Comparison of ENCODE assay signal across 15 cellular contexts in the genomic region with DNA sequence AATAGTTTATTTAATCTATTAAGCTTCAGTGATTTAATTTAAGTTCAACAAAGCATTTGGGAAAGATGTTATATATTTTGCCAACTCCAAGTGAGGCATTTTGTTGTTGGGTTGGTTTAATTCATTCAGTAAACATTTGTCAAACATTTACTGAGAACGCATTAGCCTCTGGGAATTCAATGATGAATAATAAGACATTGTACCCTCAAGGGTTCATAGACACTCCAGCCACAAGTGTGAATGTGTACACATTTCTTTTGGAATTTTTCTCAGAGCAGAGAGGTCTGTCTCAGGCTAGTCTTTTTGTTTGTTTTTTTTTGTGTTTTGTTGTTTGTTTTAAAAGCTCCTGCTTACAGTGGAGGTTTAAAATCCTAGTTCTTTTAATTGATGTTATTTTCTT.
DNase-seq lines count a peak whose midpoint lies in the region; ATAC-seq, FAIRE-seq and TF ChIP-seq lines count a peak whose summit lies in the region.
"Had no signal": no experiment of that assay in that cellular context is flagged by ENCODE, and none has a peak within 500 bp of the region (broad histone marks: within the 10 kb centered on the region; RNA-seq: fewer than 3 reads in every experiment).

No MANE protein-coding gene starts in this region.

- in situ Hi-C loops in HepG2 (cut with HindIII; ENCODE audit: extremely low pct_ligation_motif_present, low pct_unique_long_range_greater_than_20kb), result no loop called here

- H4K20me1 ChIP-seq in HepG2 (ENCODE audit: insufficient read depth, low read length), result no peaks in the 10 kb centered on the region

- no peak overlapping the region for H3K4me2 ChIP-seq in HepG2 (ENCODE audit: low read depth, low read length)

- no peak overlapping the region for H3K9ac ChIP-seq in HepG2 (ENCODE audit: insufficient read depth, low read depth, low read length)

- no peak for ATAC-seq in right lobe of liver
- ATAC-seq in HepG2, result no peak
- ATAC-seq in thoracic aorta (ENCODE audit: insufficient number of reproducible peaks, low FRiP score, low read depth), result no peak
- no peak for ATAC-seq in GM21786 (IDR thresholded peaks at IDR 0.05; ENCODE audit: unreplicated experiment)

- BruUV-seq in HepG2 (replicated peaks; lab: Mats Ljungman, UMichigan), result no TSS peak

- FAIRE-seq in HepG2 (lab: Jason Lieb, UNC) (no peak), bronchial epithelial cell (lab: Jason Lieb, UNC) (no peak)
- FAIRE-seq: H54 had no signal

- DNase-seq in right lobe of liver (no peak), HepG2 (ENCODE audit: low spot score) (no peak), bronchial epithelial cell (ENCODE audit: low read depth) (peak; percentile 32), kidney tubule cell (ENCODE audit: low spot score) (peak; percentile 60), thoracic aorta (ENCODE audit: low spot score) (no peak), A172 (ENCODE audit: low spot score) (no peak)
- no peak for DNase-seq in activated naive CD4-positive, alpha-beta T cell (lab: John Stamatoyannopoulos, UW)
- DNase-seq: AML-193, NCI-H1105 treated with DMSO at 0.1 percent for 48 hours, NCI-H1930, NCI-H510A treated with DMSO at 0.1 percent for 48 hours, SJCRH30 had no signal

- CTCF ChIA-PET in HepG2 (lab: Yijun Ruan, JAX; ENCODE audit: low intra/inter-chr PET ratio, low total read pairs), result no interaction called here

- H3K9me3 ChIP-seq in right lobe of liver, result no peaks in the 10 kb centered on the region
- H3K9me3 ChIP-seq in HepG2 (ENCODE audit: low read length), result no peaks in the 10 kb centered on the region
- H3K9me3 ChIP-seq in thoracic aorta, result no peaks in the 10 kb centered on the region
- H3K9me3 ChIP-seq: SJCRH30 had no signal

- H3K36me3 ChIP-seq in right lobe of liver (no peaks in the 10 kb centered on the region), HepG2 (replicated peaks in 1 of 2; ENCODE audit: control insufficient read depth in 1 of 2, insufficient read depth in 2 of 2, low read length in 2 of 2) (no peaks in the 10 kb centered on the region), bronchial epithelial cell (ENCODE audit: control insufficient read depth, insufficient read depth, low read length) (no peaks in the 10 kb centered on the region), thoracic aorta (no peaks in the 10 kb centered on the region)
- H3K36me3 ChIP-seq: SJCRH30 had no signal

- intact Hi-C loops in right lobe of liver (cut with DNase I), result no loop called here
- intact Hi-C loops in HepG2 (cut with micrococcal nuclease; ENCODE audit: unreplicated experiment), result no loop called here

- POLR2A ChIA-PET in HepG2 (lab: Yijun Ruan, JAX), result no interaction called here

- no peaks in the 10 kb centered on the region for H3K27me3 ChIP-seq in right lobe of liver
- peaks cover 0 to 11% of the 10 kb centered on the region in 2 experiments for H3K27me3 ChIP-seq in HepG2 (ENCODE audit: control insufficient read depth in 1 of 2, insufficient read depth in 2 of 2, low read length in 2 of 2)
- H3K27me3 ChIP-seq in bronchial epithelial cell (ENCODE audit: control insufficient read depth, insufficient read depth, low read length), result no peaks in the 10 kb centered on the region
- H3K27me3 ChIP-seq in thoracic aorta (replicated peaks; ENCODE audit: insufficient read depth), result no peaks in the 10 kb centered on the region
- H3K27me3 ChIP-seq: SJCRH30 had no signal

- H3K79me2 ChIP-seq in HepG2 (ENCODE audit: insufficient read depth, low read length), result no peaks in the 10 kb centered on the region

- no peak for TF ChIP-seq POLR2A in right lobe of liver (IDR thresholded peaks at IDR 0.05)
- TF ChIP-seq POLR2A in HepG2 (IDR thresholded peaks at IDR 0.05; ENCODE audit: insufficient read depth in 1 of 2, low read depth in 2 of 2, low read length in 2 of 2), result no peak

- H3K4me3 ChIP-seq in right lobe of liver (no peak overlapping the region), HepG2 (replicated peaks in 1 of 3; ENCODE audit: insufficient read depth in 1 of 3, low read depth in 2 of 3, low read length in 3 of 3) (no peak overlapping the region), bronchial epithelial cell (ENCODE audit: low read depth, low read length) (no peak overlapping the region), thoracic aorta (no peak overlapping the region)
- H3K4me3 ChIP-seq: SJCRH30 had no signal

- H3K4me1 ChIP-seq in right lobe of liver (peaks cover 0 to 36% (median 7%) of the 10 kb centered on the region in 4 donors), HepG2 (ENCODE audit: insufficient read depth, low read length) (peaks cover 7% of the 10 kb centered on the region; the same call in 1 of the 2 replicates), thoracic aorta (ENCODE audit: control insufficient read depth in 1 of 2, low read depth in 2 of 2) (peaks cover 48 to 82% of the 10 kb centered on the region in 2 donors)

- no peak for TF ChIP-seq EP300 in HepG2 (IDR thresholded peaks at IDR 0.05; ENCODE audit: low read depth in 2 of 2, low read length in 2 of 2)
- no peak for TF ChIP-seq EP300 in HepG2 (CRISPR knock-in tag; IDR thresholded peaks at IDR 0.05; ENCODE audit: borderline replicate concordance)

- 21% methylated on average over 1 of the region's 1 CpG for WGBS in right lobe of liver (ENCODE audit: insufficient coverage, low coverage, low lambda C conversion rate, missing lambda C conversion rate)
- WGBS in HepG2 (ENCODE audit: low lambda C conversion rate), result 0% methylated on average over 1 of the region's 1 CpG

- peak overlapping the region; percentile 10 to 94 (median 91) for H3K27ac ChIP-seq in right lobe of liver
- no peak overlapping the region for H3K27ac ChIP-seq in HepG2 (ENCODE audit: extremely low read length, insufficient read depth, low read length)
- H3K27ac ChIP-seq in thoracic aorta, result peak overlapping the region; percentile 3 to 58
- H3K27ac ChIP-seq: RWPE1, SJCRH30 had no signal

- no peak for TF ChIP-seq CTCF in right lobe of liver (IDR thresholded peaks at IDR 0.05)
- no peak for TF ChIP-seq CTCF in HepG2 (CRISPR knock-in tag; IDR thresholded peaks at IDR 0.05)
- TF ChIP-seq CTCF in bronchial epithelial cell (IDR thresholded peaks at IDR 0.05; ENCODE audit: insufficient read depth, low read length, severe bottlenecking), result no peak
- TF ChIP-seq CTCF in thoracic aorta (IDR thresholded peaks at IDR 0.05), result no peak

- no peak overlapping the region for H2AFZ ChIP-seq in HepG2 (ENCODE audit: low read length)

- no peak for TF ChIP-seq RAD21 in HepG2 (CRISPR knock-in tag; IDR thresholded peaks at IDR 0.05)

TF ChIP-seq in HepG2, 621 proteins besides CTCF, POLR2A, EP300 and RAD21:
- TF ChIP-seq MXD1 (CRISPR knock-in tag; IDR thresholded peaks at IDR 0.05), result no peak

Comparison
In these comparisons a context has a peak if more than half of its experiments do, and no peak if none do; other contexts are left out.
1. DNase-seq: peak in bronchial epithelial cell (single experiment) and kidney tubule cell (single experiment); none in right lobe of liver (0 of 3), HepG2 (single experiment), thoracic aorta (single experiment), activated naive CD4-positive, alpha-beta T cell (0 of 4) and A172 (single experiment).